ENCODE assay signal across 2 cellular contexts in genomic region chr13:112980441-112980840, GRCh38.
TF ChIP-seq lines count a peak whose summit lies in the region.

No MANE protein-coding gene starts in this region.

TF ChIP-seq in SK-N-SH, 30 proteins besides CTCF, POLR2A, EP300 and RAD21 (continued from another document):
- TF ChIP-seq USF1 (IDR thresholded peaks at IDR 0.05; ENCODE audit: borderline replicate concordance, low read depth), result no peak

TF ChIP-seq in SK-N-SH treated with all-trans-retinoic acid at 6 μM for 48 hours, 23 proteins besides CTCF, POLR2A, EP300 and RAD21 (continued from another document):
- no peak for TF ChIP-seq TSHZ2 (CRISPR knock-in tag; IDR thresholded peaks at IDR 0.05)
- no peak for TF ChIP-seq CREB5 (CRISPR knock-in tag; IDR thresholded peaks at IDR 0.05; ENCODE audit: low read depth)
- TF ChIP-seq ISL1 (CRISPR knock-in tag; IDR thresholded peaks at IDR 0.05), result no peak
- no peak for TF ChIP-seq TCF4 (CRISPR knock-in tag; IDR thresholded peaks at IDR 0.05; ENCODE audit: borderline replicate concordance)
